In genomic region chr7:122143751-122144711, GRCh38 we compare ENCODE assay signal across 9 cellular contexts. TPM values are rescaled to one million over a fixed set of nuclear protein-coding genes. Genes with fewer than 3 reads are reported as not detected.
DNase-seq lines count a peak whose midpoint lies in the region; ATAC-seq, FAIRE-seq and TF ChIP-seq lines count a peak whose summit lies in the region.
"Had no signal": no experiment of that assay in that cellular context is flagged by ENCODE, and none has a peak within 500 bp of the region (broad histone marks: within the 10 kb centered on the region; RNA-seq: fewer than 3 reads in every experiment).

Gene AASS, minus strand, starts transcription at chr7:122144249. Its CDS starts 10,523 bp downstream, at chr7:122133726.

- H3K79me2 ChIP-seq in HepG2 (ENCODE audit: insufficient read depth, low read length), result peaks cover 16% of the 10 kb centered on the region

- no peak for TF ChIP-seq RAD21 in HepG2 (CRISPR knock-in tag; IDR thresholded peaks at IDR 0.05)

- no peaks in the 10 kb centered on the region for H3K36me3 ChIP-seq in HepG2 (replicated peaks in 1 of 2; ENCODE audit: control insufficient read depth in 1 of 2, insufficient read depth in 2 of 2, low read length in 2 of 2)

- H3K9me3 Mint-ChIP-seq in activated CD8-positive, alpha-beta T cell treated with anti-CD3 and anti-CD28 coated beads, Interleukin-2, amount 10 ng/mL, durations not matched to agents 7 days and 5 days (ENCODE audit: insufficient read depth), result no peaks in the 10 kb centered on the region

- intact Hi-C loops in HepG2 (cut with micrococcal nuclease; ENCODE audit: unreplicated experiment), result no loop called here

- WGBS in HepG2 (ENCODE audit: low lambda C conversion rate), result under 1% methylated on average over 38 of the region's 69 CpGs

- H3K4me1 ChIP-seq in HepG2 (ENCODE audit: insufficient read depth, low read length), result peaks cover 18% of the 10 kb centered on the region

- POLR2A ChIA-PET in activated CD8-positive, alpha-beta T cell treated with anti-CD3 and anti-CD28 coated beads, Interleukin-2, amount 10 ng/mL, durations not matched to agents 7 days and 5 days (lab: Charles Lee), result no interaction called here
- POLR2A ChIA-PET in HepG2 (lab: Yijun Ruan, JAX), result no interaction called here

- H3K27me3 Mint-ChIP-seq in activated CD8-positive, alpha-beta T cell treated with anti-CD3 and anti-CD28 coated beads, Interleukin-2, amount 10 ng/mL, durations not matched to agents 7 days and 5 days (ENCODE audit: low read depth), result peaks cover 23% of the 10 kb centered on the region

- TF ChIP-seq CTCF in 22Rv1 (IDR thresholded peaks at IDR 0.05) (0 out of 2 replicates have a peak, but pooled peaks have one; percentile 17), HepG2 (CRISPR knock-in tag; IDR thresholded peaks at IDR 0.05) (peak; percentile 36; the same call in 1 of the 2 replicates)

- H3K9ac ChIP-seq in HepG2 (ENCODE audit: insufficient read depth, low read depth, low read length), result peak within 1 kb of the TSS; percentile 80

- H3K36me3 Mint-ChIP-seq in activated CD8-positive, alpha-beta T cell treated with anti-CD3 and anti-CD28 coated beads, Interleukin-2, amount 10 ng/mL, durations not matched to agents 7 days and 5 days (ENCODE audit: low read depth), result no peaks in the 10 kb centered on the region

- peak in 1 of 2 experiments; percentile 43; a peak in 1 of 4 replicates for TF ChIP-seq POLR2A in HepG2 (IDR thresholded peaks at IDR 0.05; ENCODE audit: insufficient read depth in 1 of 2, low read depth in 2 of 2, low read length in 2 of 2)

- in situ Hi-C loops in HepG2 (cut with HindIII; ENCODE audit: extremely low pct_ligation_motif_present, low pct_unique_long_range_greater_than_20kb), result no loop called here

- H3K4me3 Mint-ChIP-seq in activated CD8-positive, alpha-beta T cell treated with anti-CD3 and anti-CD28 coated beads, Interleukin-2, amount 10 ng/mL, durations not matched to agents 7 days and 5 days, result peak within 1 kb of the TSS; percentile 86

- peaks cover 17% of the 10 kb centered on the region for H3K4me1 Mint-ChIP-seq in activated CD8-positive, alpha-beta T cell treated with anti-CD3 and anti-CD28 coated beads, Interleukin-2, amount 10 ng/mL, durations not matched to agents 7 days and 5 days (ENCODE audit: low read depth)

- peak within 1 kb of the TSS; percentile 88 to 90 (median 89) for H3K4me3 ChIP-seq in HepG2 (replicated peaks in 1 of 3; ENCODE audit: insufficient read depth in 1 of 3, low read depth in 2 of 3, low read length in 3 of 3)

- DNase-seq in NCI-H345 (lab: John Stamatoyannopoulos, UW) (peak; percentile 95), ecto neural progenitor cell (ENCODE audit: low spot score) (peak; percentile 97), HepG2 (ENCODE audit: low spot score) (peak; percentile 93)
- DNase-seq in activated CD8-positive, alpha-beta T cell treated with anti-CD3 and anti-CD28 coated beads, Interleukin-2, amount 10 ng/mL, durations not matched to agents 7 days and 5 days, result peak; percentile 76
- DNase-seq in stimulated activated CD4-positive, alpha-beta T cell treated with anti-CD3 and anti-CD28 coated beads, Interleukin-2, amount 100 ng/mL, for 24 hours, result peak; percentile 68 to 80
- DNase-seq: DND-41 had no signal

- no peak within 1 kb of the TSS for H3K27ac Mint-ChIP-seq in activated CD8-positive, alpha-beta T cell treated with anti-CD3 and anti-CD28 coated beads, Interleukin-2, amount 10 ng/mL, durations not matched to agents 7 days and 5 days

- CTCF ChIA-PET in activated CD8-positive, alpha-beta T cell treated with anti-CD3 and anti-CD28 coated beads, Interleukin-2, amount 10 ng/mL, durations not matched to agents 7 days and 5 days (lab: Charles Lee), result interaction anchor here (0.7 to 1.5 kb wide), 2 partner anchors 51 kb away, joined by 3 read pairs; no protein-coding TSS in a partner anchor
- CTCF ChIA-PET in HepG2 (lab: Yijun Ruan, JAX; ENCODE audit: low intra/inter-chr PET ratio, low total read pairs), result interaction anchor here (0.6 kb wide), 1 partner anchor 385 kb away, joined by 3 read pairs; no protein-coding TSS in a partner anchor

- H3K9me3 ChIP-seq in HepG2 (ENCODE audit: low read length), result no peaks in the 10 kb centered on the region

- no peaks in the 10 kb centered on the region; a peak in 1 of 5 replicates for H3K27me3 ChIP-seq in HepG2 (ENCODE audit: control insufficient read depth in 1 of 2, insufficient read depth in 2 of 2, low read length in 2 of 2)

- H3K27ac ChIP-seq in 22Rv1 (peak within 1 kb of the TSS; percentile 46), HepG2 (ENCODE audit: extremely low read length, insufficient read depth, low read length) (peak within 1 kb of the TSS; percentile 72)

- BruUV-seq in HepG2 (replicated peaks; lab: Mats Ljungman, UMichigan), result TSS peak; percentile 74

- H4K20me1 ChIP-seq in HepG2 (ENCODE audit: insufficient read depth, low read length), result no peaks in the 10 kb centered on the region; the same call in 1 of the 2 replicates

- ATAC-seq in GM18868 (IDR thresholded peaks at IDR 0.05; ENCODE audit: unreplicated experiment) (peak; percentile 99), HG03108 (IDR thresholded peaks at IDR 0.05; ENCODE audit: unreplicated experiment) (peak; percentile 100), HepG2 (peak; percentile 95)
- peak; percentile 95 for ATAC-seq in activated CD8-positive, alpha-beta T cell treated with anti-CD3 and anti-CD28 coated beads, Interleukin-2, amount 10 ng/mL, durations not matched to agents 7 days and 5 days

- peak within 1 kb of the TSS; percentile 88 for H3K4me2 ChIP-seq in HepG2 (ENCODE audit: low read depth, low read length)

- TF ChIP-seq EP300 in HepG2 (IDR thresholded peaks at IDR 0.05; ENCODE audit: low read depth in 2 of 2, low read length in 2 of 2) (0 out of 4 replicates have a peak, but pooled peaks of 1 of the 2 experiments have one; percentile 24), HepG2 (CRISPR knock-in tag; IDR thresholded peaks at IDR 0.05; ENCODE audit: borderline replicate concordance) (no peak)

- peak within 1 kb of the TSS; percentile 73 for H2AFZ ChIP-seq in HepG2 (ENCODE audit: low read length)

- peak; percentile 91 for FAIRE-seq in HepG2 (lab: Jason Lieb, UNC)

TF ChIP-seq in HepG2, 621 proteins besides CTCF, POLR2A, EP300 and RAD21 (continues in another document):
- no peak for TF ChIP-seq ZNF564 (CRISPR knock-in tag; IDR thresholded peaks at IDR 0.05)
- peak; percentile 81 for TF ChIP-seq SALL1 (CRISPR knock-in tag; IDR thresholded peaks at IDR 0.05)
- TF ChIP-seq, protein P1, sequence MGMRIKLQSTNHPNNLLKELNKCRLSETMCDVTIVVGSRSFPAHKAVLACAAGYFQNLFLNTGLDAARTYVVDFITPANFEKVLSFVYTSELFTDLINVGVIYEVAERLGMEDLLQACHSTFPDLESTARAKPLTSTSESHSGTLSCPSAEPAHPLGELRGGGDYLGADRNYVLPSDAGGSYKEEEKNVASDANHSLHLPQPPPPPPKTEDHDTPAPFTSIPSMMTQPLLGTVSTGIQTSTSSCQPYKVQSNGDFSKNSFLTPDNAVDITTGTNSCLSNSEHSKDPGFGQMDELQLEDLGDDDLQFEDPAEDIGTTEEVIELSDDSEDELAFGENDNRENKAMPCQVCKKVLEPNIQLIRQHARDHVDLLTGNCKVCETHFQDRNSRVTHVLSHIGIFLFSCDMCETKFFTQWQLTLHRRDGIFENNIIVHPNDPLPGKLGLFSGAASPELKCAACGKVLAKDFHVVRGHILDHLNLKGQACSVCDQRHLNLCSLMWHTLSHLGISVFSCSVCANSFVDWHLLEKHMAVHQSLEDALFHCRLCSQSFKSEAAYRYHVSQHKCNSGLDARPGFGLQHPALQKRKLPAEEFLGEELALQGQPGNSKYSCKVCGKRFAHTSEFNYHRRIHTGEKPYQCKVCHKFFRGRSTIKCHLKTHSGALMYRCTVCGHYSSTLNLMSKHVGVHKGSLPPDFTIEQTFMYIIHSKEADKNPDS (CRISPR knock-in tag; IDR thresholded peaks at IDR 0.05), result no peak
- no peak for TF ChIP-seq ZNF644 (CRISPR knock-in tag; IDR thresholded peaks at IDR 0.05; ENCODE audit: low read depth)
- peak; percentile 95 for TF ChIP-seq RFXANK (CRISPR knock-in tag; IDR thresholded peaks at IDR 0.05)
- no peak for TF ChIP-seq ZBTB20 (CRISPR knock-in tag; IDR thresholded peaks at IDR 0.05; ENCODE audit: borderline replicate concordance, low read depth)
- TF ChIP-seq CHD2 (IDR thresholded peaks at IDR 0.05; ENCODE audit: low read depth, low read length), result no peak
- peak; percentile 97 for TF ChIP-seq RFXAP (CRISPR knock-in tag; IDR thresholded peaks at IDR 0.05; ENCODE audit: borderline replicate concordance)
- TF ChIP-seq SETDB1 (CRISPR knock-in tag; IDR thresholded peaks at IDR 0.05; ENCODE audit: borderline replicate concordance), result no peak
- TF ChIP-seq ZNF773 (CRISPR knock-in tag; IDR thresholded peaks at IDR 0.05; ENCODE audit: borderline replicate concordance), result no peak
- peak; percentile 91 for TF ChIP-seq NFYB (CRISPR knock-in tag; IDR thresholded peaks at IDR 0.05)
- no peak for TF ChIP-seq ZSCAN20 (CRISPR knock-in tag; IDR thresholded peaks at IDR 0.05; ENCODE audit: borderline replicate concordance)

RNA-seq across cellular contexts. Expression of gene AASS, which starts in this region (rescaled TPM):
- total RNA-seq in activated CD8-positive, alpha-beta T cell treated with anti-CD3 and anti-CD28 coated beads, Interleukin-2, amount 10 ng/mL, durations not matched to agents 7 days and 5 days, result under 1 TPM; 0.26 to 0.52 TPM
- total RNA-seq in HepG2 (2016; rRNA removed; fragmentation: Illumina TruSeq; extraction: Trizol), result 12.0 and 43.9 TPM in 2 replicates
- 27.7 and 30.4 TPM in 2 replicates for total RNA-seq in HepG2 (2016; cell fraction: cytosol; rRNA removed; fragmentation: Illumina TruSeq; extraction: Trizol; ENCODE audit: low read depth)
- total RNA-seq in HepG2 (2016; cell fraction: insoluble cytoplasmic fraction; rRNA removed; fragmentation: Illumina TruSeq; extraction: Trizol), result 11.2 and 43.2 TPM in 2 replicates
- 17.8 and 20.6 TPM in 2 replicates for total RNA-seq in HepG2 (2016; cell fraction: membrane; rRNA removed; fragmentation: Illumina TruSeq; extraction: Trizol)
- 48.1 and 53.7 TPM in 2 replicates for total RNA-seq in HepG2 (2016; cell fraction: nucleus; rRNA removed; fragmentation: Illumina TruSeq; extraction: Trizol)
- polyA plus RNA-seq in HepG2 (2011; rRNA removed), result 9.5 and 11.6 TPM in 2 replicates
- polyA plus RNA-seq in HepG2 (2011; cell fraction: cytosol; rRNA removed), result 3.1 and 3.6 TPM in 2 replicates
- 30.1 and 33.2 TPM in 2 replicates for polyA plus RNA-seq in HepG2 (2011; cell fraction: nucleus; rRNA removed)
- polyA plus RNA-seq in HepG2 (2012), result 8.8 and 11.8 TPM in 2 replicates
- polyA plus RNA-seq in HepG2 (2016; cell fraction: cytosol; fragmentation: Illumina TruSeq; extraction: Trizol; ENCODE audit: low read depth), result 0.38 and 0.49 TPM in 2 replicates
- polyA plus RNA-seq in HepG2 (2016; cell fraction: insoluble cytoplasmic fraction; fragmentation: Illumina TruSeq; extraction: Trizol; ENCODE audit: low read depth), result 4.7 and 5.3 TPM in 2 replicates
- 0.69 and 1.1 TPM in 2 replicates for polyA plus RNA-seq in HepG2 (2016; cell fraction: membrane; fragmentation: Illumina TruSeq; extraction: Trizol; ENCODE audit: low read depth)
- polyA plus RNA-seq in HepG2 (2016; cell fraction: nucleus; fragmentation: Illumina TruSeq; extraction: Trizol; ENCODE audit: insufficient read depth, low read depth), result 48.2 and 49.9 TPM in 2 replicates
- polyA minus RNA-seq in HepG2 (2011; rRNA and poly(A)+ RNA removed; ENCODE audit: low replicate concordance), result 0.87 and 20.5 TPM in 2 replicates
- 14.5 and 15.7 TPM in 2 replicates for polyA minus RNA-seq in HepG2 (2011; cell fraction: cytosol; rRNA and poly(A)+ RNA removed)
- 56.7 and 61.8 TPM in 2 replicates for polyA minus RNA-seq in HepG2 (2011; cell fraction: nucleus; rRNA and poly(A)+ RNA removed)

Comparison
In these comparisons a context has a peak if more than half of its experiments do, and no peak if none do; other contexts are left out.
1. Peak in every context shown above with its lines: DNase-seq, ATAC-seq, H3K4me3 ChIP-seq and H3K27ac ChIP-seq.
2. RNA of gene AASS (total RNA-seq): 11.2 to 53.7 TPM in HepG2; 0.26 to 0.52 TPM in activated CD8-positive, alpha-beta T cell treated with anti-CD3 and anti-CD28 coated beads, Interleukin-2, amount 10 ng/mL, durations not matched to agents 7 days and 5 days; every median in the first group is over 4 times any median in the second.
3. Peak in DNase-seq and ATAC-seq in activated CD8-positive, alpha-beta T cell treated with anti-CD3 and anti-CD28 coated beads, Interleukin-2, amount 10 ng/mL, durations not matched to agents 7 days and 5 days; RNA of the gene not detected or under 1 TPM.